ENCODE assay signal across 20 cellular contexts in genomic region chr18:26521617-26522016, GRCh38.
"Had no signal": no experiment of that assay in that cellular context is flagged by ENCODE, and none has a peak within 500 bp of the region (broad histone marks: within the 10 kb centered on the region; RNA-seq: fewer than 3 reads in every experiment).

No MANE protein-coding gene starts in this region.

- H3K4me3 ChIP-seq: esophagus squamous epithelium, hepatocyte, mucosa of descending colon, neural progenitor cell, ovary, stomach, thoracic aorta, transverse colon had no signal

- H3K27me3 Mint-ChIP-seq: effector memory CD8-positive, alpha-beta T cell; naive thymus-derived CD8-positive, alpha-beta T cell had no signal

- DNase-seq: cortex of kidney; effector memory CD8-positive, alpha-beta T cell; esophagus squamous epithelium; foreskin fibroblast; left colon; mucosa of descending colon; naive thymus-derived CD8-positive, alpha-beta T cell; nucleus accumbens; right cardiac atrium; small intestine; stimulated activated CD4-positive, alpha-beta T cell treated with anti-CD3 and anti-CD28 coated beads, Interleukin-12 subunit alpha, Interleukin-12 subunit beta, amount 100 ng/mL, for 4 hours; stimulated activated naive CD4-positive, alpha-beta T cell; stomach; substantia nigra; transverse colon had no signal

- H3K27me3 ChIP-seq: esophagus squamous epithelium, hepatocyte, ovary, stomach, transverse colon had no signal

- H3K4me1 Mint-ChIP-seq: naive thymus-derived CD8-positive, alpha-beta T cell had no signal

- H3K27ac ChIP-seq: epithelial cell of prostate, esophagus squamous epithelium, hepatocyte, neural progenitor cell, ovary, stomach, thoracic aorta, transverse colon had no signal

- H3K36me3 ChIP-seq: neural progenitor cell, ovary, stomach, thoracic aorta, transverse colon had no signal

- H3K4me1 ChIP-seq: transverse colon had no signal

- H3K36me3 Mint-ChIP-seq: naive thymus-derived CD8-positive, alpha-beta T cell; neural progenitor cell had no signal

- H3K9me3 ChIP-seq: esophagus squamous epithelium, mucosa of descending colon, ovary, stomach, thoracic aorta, transverse colon had no signal

- H3K9me3 Mint-ChIP-seq: effector memory CD8-positive, alpha-beta T cell; naive thymus-derived CD8-positive, alpha-beta T cell; neural progenitor cell had no signal

- H3K27ac Mint-ChIP-seq: effector memory CD8-positive, alpha-beta T cell; naive thymus-derived CD8-positive, alpha-beta T cell; neural progenitor cell had no signal

- H3K4me3 Mint-ChIP-seq: effector memory CD8-positive, alpha-beta T cell; naive thymus-derived CD8-positive, alpha-beta T cell; neural progenitor cell had no signal
